Comparison of ENCODE assay signal across 8 cellular contexts in genomic region chr10:96374985-96375830, GRCh38. TPM values are rescaled to one million over a fixed set of nuclear protein-coding genes. Genes with fewer than 3 reads are reported as not detected.
DNase-seq lines count a peak whose midpoint lies in the region; ATAC-seq and TF ChIP-seq lines count a peak whose summit lies in the region.

No MANE protein-coding gene starts in this region.

- H3K9me2 ChIP-seq in HCT116 (ENCODE audit: insufficient read depth) (no peaks in the 10 kb centered on the region), SU-DHL-6 (replicated peaks; ENCODE audit: insufficient read depth, low read length) (no peaks in the 10 kb centered on the region)

- ATAC-seq in HCT116 (peak; percentile 91), heart left ventricle (peak; percentile 53 to 90 (median 86))

- BruUV-seq in HCT116 (replicated peaks; lab: Mats Ljungman, UMichigan): no TSS peak

- H3K27ac ChIP-seq in HCT116 (ENCODE audit: low read depth, low read length) (no peak overlapping the region; the same call in 1 of the 2 replicates), SU-DHL-6 (ENCODE audit: low read depth, low read length) (no peak overlapping the region), heart left ventricle (peak overlapping the region in 3 of 12 donors; percentile 11 to 24 (median 20))

- TF ChIP-seq RAD21 in HCT116 (IDR thresholded peaks at IDR 0.05; ENCODE audit: low read depth): peak; percentile 93

- H3K27ac Mint-ChIP-seq in type B pancreatic cell: no peak overlapping the region

- H3K36me3 Mint-ChIP-seq in type B pancreatic cell: no peaks in the 10 kb centered on the region

- H3F3A ChIP-seq in SU-DHL-6 (ENCODE audit: insufficient read depth): no peaks in the 10 kb centered on the region

- H3K4me2 ChIP-seq in HCT116 (ENCODE audit: low read length): peak overlapping the region; percentile 63
- H3K4me2 ChIP-seq in SU-DHL-6 (ENCODE audit: low read depth, low read length, poor library complexity, severe bottlenecking): peak overlapping the region; percentile 59

- TF ChIP-seq POLR2A in HCT116 (IDR thresholded peaks at IDR 0.05; ENCODE audit: borderline replicate concordance, extremely low read depth, insufficient read depth, insufficient read length) (no peak), NB4 (IDR thresholded peaks at IDR 0.05; ENCODE audit: extremely low read depth, insufficient read length) (no peak), heart left ventricle (IDR thresholded peaks at IDR 0.05) (no peak)

- H3K36me3 ChIP-seq in HCT116 (ENCODE audit: control insufficient read depth in 1 of 2, insufficient read depth in 2 of 2, low read length in 2 of 2) (no peaks in the 10 kb centered on the region), SU-DHL-6 (ENCODE audit: low read length) (no peaks in the 10 kb centered on the region), adipocyte (ENCODE audit: control insufficient read depth, insufficient read depth, low read length, severe bottlenecking) (no peaks in the 10 kb centered on the region), heart left ventricle (no peaks in the 10 kb centered on the region)

- H3K9me3 Mint-ChIP-seq in type B pancreatic cell: no peaks in the 10 kb centered on the region

- peak overlapping the region; percentile 38 for H3K9ac ChIP-seq in HCT116 (ENCODE audit: low read length)
- H3K9ac ChIP-seq in SU-DHL-6 (ENCODE audit: low read length): peak overlapping the region; percentile 46
- H3K9ac ChIP-seq in adipocyte (ENCODE audit: low read length): peak overlapping the region; percentile 61

- DNase-seq in GDM1 (lab: John Stamatoyannopoulos, UW) (peak; percentile 71), HCT116 (ENCODE audit: low read depth, low spot score) (peak; percentile 81), NB4 (ENCODE audit: low read depth) (peak; percentile 97), adipocyte (ENCODE audit: low read depth) (peak; percentile 97), heart left ventricle (peak; percentile 82 to 91 (median 86)), posterior cingulate gyrus (peak; percentile 80 to 98 (median 92)), type B pancreatic cell (ENCODE audit: extremely low spot score, unreplicated experiment) (peak; percentile 90)

- peak overlapping the region; percentile 94 for H2AFZ ChIP-seq in HCT116 (ENCODE audit: low read depth, low read length, poor library complexity, severe bottlenecking)
- peak overlapping the region; percentile 90 for H2AFZ ChIP-seq in SU-DHL-6 (ENCODE audit: low read depth, low read length, severe bottlenecking)

- peaks cover 3% of the 10 kb centered on the region for H3K4me1 Mint-ChIP-seq in type B pancreatic cell (ENCODE audit: unreplicated experiment)

- TF ChIP-seq CTCF in HCT116 (IDR thresholded peaks at IDR 0.05 in 2 of 3, conservative IDR thresholded peaks at IDR 0.05 in 1 of 3; ENCODE audit: borderline replicate concordance in 1 of 3, insufficient read depth in 1 of 3, low read depth in 2 of 3, low read length in 2 of 3) (peak; percentile 93 to 99 (median 97)), NB4 (IDR thresholded peaks at IDR 0.05; ENCODE audit: low read depth, low read length) (peak; percentile 97), SU-DHL-6 (IDR thresholded peaks at IDR 0.05; ENCODE audit: insufficient read depth, low read length, poor library complexity, severe bottlenecking) (peak; percentile 96), heart left ventricle (IDR thresholded peaks at IDR 0.05) (peak; percentile 92 to 100 (median 96)), type B pancreatic cell (conservative IDR thresholded peaks at IDR 0.05) (peak; percentile 99)

- intact Hi-C loops in HCT116 (cut with micrococcal nuclease) (loop anchor here (1.0 to 10.0 kb wide), 4 partner anchors 40 to 457 kb away; partner anchors contain the start of gene LCOR), heart left ventricle (cut with DNase I) (loop anchor here in 9 of 10 donors (2.0 to 10.0 kb wide), 11 partner anchors 16 to 660 kb away; partner anchors contain the start of genes TLL2 (in 7 of the 9) and LCOR (in 4 of the 9)), posterior cingulate gyrus (cut with DNase I) (loop anchor here (1.0 to 10.0 kb wide), 6 partner anchors 20 to 650 kb away; partner anchors contain the start of genes TLL2 and TM9SF3)

- 6 to 7% (median 7%) methylated on average over 35 to 36 of the region's 36 CpGs for WGBS in heart left ventricle, 4 donors

- no peaks in the 10 kb centered on the region for H3K9me3 ChIP-seq in HCT116 (ENCODE audit: control insufficient read depth in 1 of 2, insufficient read depth in 1 of 2, low read depth in 1 of 2, low read length in 2 of 2)
- H3K9me3 ChIP-seq in SU-DHL-6 (ENCODE audit: insufficient read depth, low read length): no peaks in the 10 kb centered on the region
- H3K9me3 ChIP-seq in adipocyte (ENCODE audit: control insufficient read depth, low read length): no peaks in the 10 kb centered on the region
- H3K9me3 ChIP-seq in heart left ventricle: no peaks in the 10 kb centered on the region

- H3K27me3 Mint-ChIP-seq in type B pancreatic cell: peaks cover 25% of the 10 kb centered on the region

- peak overlapping the region; percentile 83 for H3K4me3 Mint-ChIP-seq in type B pancreatic cell

- H3K27me3 ChIP-seq in HCT116 (ENCODE audit: insufficient read depth, low read length) (no peaks in the 10 kb centered on the region), SU-DHL-6 (ENCODE audit: low read length) (no peaks in the 10 kb centered on the region), adipocyte (replicated peaks; ENCODE audit: control insufficient read depth, insufficient read depth, low read length) (peaks cover 15% of the 10 kb centered on the region), heart left ventricle (no peaks in the 10 kb centered on the region)

- H3K4me1 ChIP-seq in HCT116 (ENCODE audit: control insufficient read depth in 1 of 2, insufficient read depth in 2 of 2, low read length in 2 of 2): peaks cover 0 to 24% of the 10 kb centered on the region in 2 experiments; a peak in 3 of 4 replicates
- no peaks in the 10 kb centered on the region for H3K4me1 ChIP-seq in adipocyte (ENCODE audit: control insufficient read depth, insufficient read depth, low read length)
- peaks cover 0 to 31% (median 11%) of the 10 kb centered on the region in 12 donors for H3K4me1 ChIP-seq in heart left ventricle

- H4K20me1 ChIP-seq in HCT116 (ENCODE audit: insufficient read depth): no peaks in the 10 kb centered on the region
- no peaks in the 10 kb centered on the region for H4K20me1 ChIP-seq in SU-DHL-6 (ENCODE audit: low read depth, low read length)

- RAD21 ChIA-PET in HCT116 (lab: Charles Lee; ENCODE audit: low non-redundant PET in 1 of 2, low total read pairs in 2 of 2, uncharacterized antibody in 2 of 2, unreplicated experiment in 2 of 2): interaction anchor here (0.8 kb wide), 2 partner anchors 135 to 136 kb away, joined by 3 read pairs; no protein-coding TSS in a partner anchor

- H3K4me3 ChIP-seq in HCT116 (replicated peaks in 1 of 2; ENCODE audit: low read depth in 1 of 2, low read length in 2 of 2): peak overlapping the region; percentile 27 to 29; a peak in 3 of 4 replicates
- peak overlapping the region; percentile 57 for H3K4me3 ChIP-seq in NB4 (ENCODE audit: low read depth, low read length)
- peak overlapping the region; percentile 41 for H3K4me3 ChIP-seq in SU-DHL-6 (ENCODE audit: insufficient read depth, low read length, poor library complexity, severe bottlenecking)
- H3K4me3 ChIP-seq in adipocyte (ENCODE audit: low read length): peak overlapping the region; percentile 81
- H3K4me3 ChIP-seq in heart left ventricle: peak overlapping the region; percentile 7 to 63 (median 49)

- CTCF ChIA-PET in HCT116 (lab: Charles Lee): interaction anchor here (0.6 to 2.0 kb wide), 12 partner anchors 34 to 698 kb away, joined by 3 to 11 read pairs (median 4); partner anchors contain the start of gene TLL2

- H3K79me2 ChIP-seq in HCT116 (ENCODE audit: insufficient read depth, low read length): no peaks in the 10 kb centered on the region
- no peaks in the 10 kb centered on the region for H3K79me2 ChIP-seq in SU-DHL-6 (ENCODE audit: insufficient read depth, low read length)

- POLR2A ChIA-PET in HCT116 (lab: Charles Lee): no interaction called here

TF ChIP-seq in HCT116, 20 proteins besides CTCF, POLR2A, EP300 and RAD21:
- no peak for TF ChIP-seq EGR1 (IDR thresholded peaks at IDR 0.05; ENCODE audit: low read depth)
- 0 out of 2 replicates have a peak, but pooled peaks have one; percentile 20 for TF ChIP-seq POLR2AphosphoS5 (IDR thresholded peaks at IDR 0.05; ENCODE audit: low read depth, low read length)
- peak; percentile 45; the same call in 1 of the 2 replicates for TF ChIP-seq CBX3 (IDR thresholded peaks at IDR 0.05; ENCODE audit: low read depth)
- TF ChIP-seq, protein P1, sequence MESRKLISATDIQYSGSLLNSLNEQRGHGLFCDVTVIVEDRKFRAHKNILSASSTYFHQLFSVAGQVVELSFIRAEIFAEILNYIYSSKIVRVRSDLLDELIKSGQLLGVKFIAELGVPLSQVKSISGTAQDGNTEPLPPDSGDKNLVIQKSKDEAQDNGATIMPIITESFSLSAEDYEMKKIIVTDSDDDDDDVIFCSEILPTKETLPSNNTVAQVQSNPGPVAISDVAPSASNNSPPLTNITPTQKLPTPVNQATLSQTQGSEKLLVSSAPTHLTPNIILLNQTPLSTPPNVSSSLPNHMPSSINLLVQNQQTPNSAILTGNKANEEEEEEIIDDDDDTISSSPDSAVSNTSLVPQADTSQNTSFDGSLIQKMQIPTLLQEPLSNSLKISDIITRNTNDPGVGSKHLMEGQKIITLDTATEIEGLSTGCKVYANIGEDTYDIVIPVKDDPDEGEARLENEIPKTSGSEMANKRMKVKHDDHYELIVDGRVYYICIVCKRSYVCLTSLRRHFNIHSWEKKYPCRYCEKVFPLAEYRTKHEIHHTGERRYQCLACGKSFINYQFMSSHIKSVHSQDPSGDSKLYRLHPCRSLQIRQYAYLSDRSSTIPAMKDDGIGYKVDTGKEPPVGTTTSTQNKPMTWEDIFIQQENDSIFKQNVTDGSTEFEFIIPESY (IDR thresholded peaks at IDR 0.05; ENCODE audit: extremely low read depth, insufficient replicate concordance, low read length): no peak
- no peak for TF ChIP-seq CEBPB (IDR thresholded peaks at IDR 0.05; ENCODE audit: low read depth)
- TF ChIP-seq YY1 (IDR thresholded peaks at IDR 0.05; ENCODE audit: extremely low read depth, insufficient replicate concordance, low read depth, low read length): peak; percentile 46
- TF ChIP-seq, protein P2, sequence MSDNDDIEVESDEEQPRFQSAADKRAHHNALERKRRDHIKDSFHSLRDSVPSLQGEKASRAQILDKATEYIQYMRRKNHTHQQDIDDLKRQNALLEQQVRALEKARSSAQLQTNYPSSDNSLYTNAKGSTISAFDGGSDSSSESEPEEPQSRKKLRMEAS (IDR thresholded peaks at IDR 0.05): peak; percentile 91

RNA-seq across cellular contexts. Expression of gene OPALIN, which starts 16.4 kb away (rescaled TPM):
- total RNA-seq in HCT116 (2021; ENCODE audit: unreplicated experiment) (not detected), heart left ventricle (under 1 TPM in 1 of 9 donors, not detected in 8; 0.16 TPM), type B pancreatic cell (ENCODE audit: low replicate concordance) (not detected in 2 replicates)
- not detected in 2 replicates for polyA plus RNA-seq in HCT116 (2012)
- polyA plus RNA-seq in heart left ventricle: not detected

Comparison
In these comparisons a context has a peak if more than half of its experiments do, and no peak if none do; other contexts are left out.
1. H3K4me3 ChIP-seq: peak in every context shown above with its lines; median percentile 81 in adipocyte; 57 in NB4; 49 in heart left ventricle; 41 in SU-DHL-6; 28 in HCT116.